In the genomic region with DNA sequence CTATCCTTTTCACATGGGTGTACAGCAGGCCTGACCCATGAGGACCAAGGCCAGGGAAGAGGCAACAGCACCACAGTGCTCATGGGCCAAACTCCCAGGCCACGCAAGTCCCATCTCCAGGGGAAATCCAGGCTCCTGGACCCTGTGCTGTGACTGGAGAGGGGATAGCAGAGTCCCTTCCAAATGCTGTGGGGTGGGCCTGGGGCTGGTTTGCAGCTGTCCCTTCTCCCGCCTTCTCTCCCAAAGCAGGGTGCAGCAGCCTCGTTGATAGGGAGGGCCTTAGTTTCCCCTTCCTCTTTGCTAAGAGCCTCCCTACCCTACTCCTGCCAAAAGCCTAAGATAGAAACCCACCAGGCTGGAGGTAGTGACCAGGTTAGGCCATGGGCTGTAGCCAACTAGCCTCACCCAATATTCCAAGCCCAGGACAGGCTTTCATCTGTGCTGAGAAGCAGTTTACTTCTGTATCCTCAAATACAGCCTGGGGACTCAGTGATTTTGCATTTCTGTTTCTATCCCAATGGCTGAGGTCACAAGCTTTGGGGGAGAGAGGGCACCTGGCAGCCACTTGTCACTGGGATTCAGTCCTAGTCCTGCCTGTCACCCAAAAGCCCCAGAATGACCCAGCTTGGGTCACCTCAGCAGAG, we compare ENCODE assay signal across 8 cellular contexts. TPM values are rescaled to one million over a fixed set of nuclear protein-coding genes. Genes with fewer than 3 reads are reported as not detected.
DNase-seq lines count a peak whose midpoint lies in the region; ATAC-seq and TF ChIP-seq lines count a peak whose summit lies in the region.

No MANE protein-coding gene starts in this region.

- H3K36me3 ChIP-seq in ACC112 (ENCODE audit: insufficient read depth, low read length), result no peaks in the 10 kb centered on the region
- H3K36me3 ChIP-seq in mammary epithelial cell (ENCODE audit: insufficient read depth, low read length), result peaks cover 2% of the 10 kb centered on the region
- H3K36me3 ChIP-seq in muscle layer of colon (ENCODE audit: insufficient read depth, low read length), result peaks cover 15% of the 10 kb centered on the region

- no peaks in the 10 kb centered on the region for H4K20me1 ChIP-seq in mammary epithelial cell (ENCODE audit: insufficient read depth, low read length)

- no TSS peak for BruUV-seq in mammary epithelial cell (replicated peaks; lab: Mats Ljungman, UMichigan)

- no peaks in the 10 kb centered on the region for H3K27me3 ChIP-seq in ACC112 (ENCODE audit: insufficient read depth, low read length)
- no peaks in the 10 kb centered on the region for H3K27me3 ChIP-seq in mammary epithelial cell (ENCODE audit: insufficient read depth, low read length)
- H3K27me3 ChIP-seq in muscle layer of colon (ENCODE audit: control insufficient read depth in 1 of 2, insufficient read depth in 2 of 2, low read length in 2 of 2), result no peaks in the 10 kb centered on the region

- no peak for TF ChIP-seq CTCF in mammary epithelial cell (conservative IDR thresholded peaks at IDR 0.05 in 1 of 2, IDR thresholded peaks at IDR 0.05 in 1 of 2; ENCODE audit: extremely low read depth in 1 of 2, insufficient read depth in 1 of 2, low read depth in 1 of 2, low read length in 2 of 2)

- intact Hi-C loops in mammary epithelial cell (cut with micrococcal nuclease), result no loop called here

- no peak overlapping the region for H3K27ac ChIP-seq in ACC112 (ENCODE audit: low read depth, low read length)
- H3K27ac ChIP-seq in mammary epithelial cell (ENCODE audit: insufficient read depth, low read depth, low read length), result peak overlapping the region; percentile 4
- peak overlapping the region; percentile 77 for H3K27ac ChIP-seq in muscle layer of colon (ENCODE audit: low read depth, low read length)

- dilution Hi-C loops in mammary epithelial cell (cut with HindIII; ENCODE audit: low sequenced_read_pairs), result loop anchor here (5.0 kb wide), 2 partner anchors 33 to 37 kb away; partner anchors contain the start of gene PRELID3B

- DNase-seq in mammary epithelial cell, result no peak
- no peak for DNase-seq in nucleus accumbens (lab: John Stamatoyannopoulos, UW)
- no peak for DNase-seq in NCI-H187 (lab: John Stamatoyannopoulos, UW)
- DNase-seq in AG20443 (ENCODE audit: low spot score), result no peak
- no peak for DNase-seq in NCI-H82 treated with DMSO at 0.1 percent for 48 hours (lab: John Stamatoyannopoulos, UW; ENCODE audit: unreplicated experiment)

- CTCF ChIA-PET in mammary epithelial cell (lab: Charles Lee; ENCODE audit: low non-redundant PET), result no interaction called here

- peak overlapping the region; percentile 68 for H3K9ac ChIP-seq in mammary epithelial cell (ENCODE audit: insufficient read depth, low read length)
- peak overlapping the region; percentile 74 for H3K9ac ChIP-seq in muscle layer of colon (ENCODE audit: low read length)

- peak overlapping the region; percentile 87 for H3K4me2 ChIP-seq in mammary epithelial cell (ENCODE audit: insufficient read depth, low read depth, low read length)

- H3K4me3 ChIP-seq in ACC112 (ENCODE audit: low read depth, low read length), result peak overlapping the region; percentile 97
- peak overlapping the region; percentile 53 to 70 (median 58) for H3K4me3 ChIP-seq in mammary epithelial cell (replicated peaks in 1 of 3; ENCODE audit: insufficient read depth in 1 of 3, low read depth in 2 of 3, low read length in 3 of 3)
- peak overlapping the region; percentile 66 to 88 for H3K4me3 ChIP-seq in muscle layer of colon (ENCODE audit: low read depth in 1 of 2, low read length in 2 of 2)

- in situ Hi-C loops in mammary epithelial cell (cut with MboI; ENCODE audit: low sequenced_read_pairs in 2 of 2), result no loop called here

- ATAC-seq in HG03457 (IDR thresholded peaks at IDR 0.05; ENCODE audit: unreplicated experiment), result peak; percentile 0

- H3K9me3 ChIP-seq in mammary epithelial cell (replicated peaks; ENCODE audit: insufficient read depth, low read length) (no peaks in the 10 kb centered on the region), muscle layer of colon (ENCODE audit: low read length) (no peaks in the 10 kb centered on the region)

- H2AFZ ChIP-seq in ACC112 (ENCODE audit: low read length, unreplicated experiment), result no peak overlapping the region
- peak overlapping the region; percentile 85 for H2AFZ ChIP-seq in mammary epithelial cell (ENCODE audit: low read depth, low read length)

- peaks cover 35% of the 10 kb centered on the region for H3K79me2 ChIP-seq in ACC112 (ENCODE audit: control insufficient read depth, insufficient read depth, low read length, unreplicated experiment)
- H3K79me2 ChIP-seq in mammary epithelial cell (ENCODE audit: insufficient read depth, low read length), result peaks cover 42% of the 10 kb centered on the region

- WGBS in mammary epithelial cell (ENCODE audit: low coverage, missing lambda C conversion rate), result 67% methylated on average over 3 of the region's 3 CpGs

- H3K4me1 ChIP-seq in ACC112 (ENCODE audit: control insufficient read depth, insufficient read depth, low read length, unreplicated experiment) (peaks cover 23% of the 10 kb centered on the region), mammary epithelial cell (ENCODE audit: insufficient read depth, low read length) (peaks cover 32% of the 10 kb centered on the region), muscle layer of colon (ENCODE audit: insufficient read depth, low read length) (peaks cover 27% of the 10 kb centered on the region)

RNA-seq across cellular contexts. Expression of gene CTSZ, which starts 1.4 kb away (rescaled TPM):
- 100 to 1,000 TPM; 138 to 139 TPM for total RNA-seq in mammary epithelial cell
- polyA plus RNA-seq in mammary epithelial cell, result 156 TPM
- polyA minus RNA-seq in mammary epithelial cell, result 116 TPM

RNA-seq across cellular contexts. Expression of gene TUBB1, which starts 13.6 kb away (rescaled TPM):
- total RNA-seq in mammary epithelial cell, result not detected
- polyA plus RNA-seq in mammary epithelial cell, result 0.01 TPM
- polyA minus RNA-seq in mammary epithelial cell, result not detected

RNA-seq across cellular contexts. Expression of gene NELFCD, which starts 24.6 kb away (rescaled TPM):
- total RNA-seq in mammary epithelial cell, result 10 to 100 TPM; 37.8 to 69.7 TPM
- 84.9 TPM for polyA plus RNA-seq in mammary epithelial cell
- 143 TPM for polyA minus RNA-seq in mammary epithelial cell

RNA-seq across cellular contexts. Expression of gene ATP5F1E, which starts 26.5 kb away (rescaled TPM):
- total RNA-seq in mammary epithelial cell, result 10 to 100 TPM; 13.7 to 75.4 TPM
- polyA plus RNA-seq in mammary epithelial cell, result 39.1 TPM
- 9.7 TPM for polyA minus RNA-seq in mammary epithelial cell

RNA-seq across cellular contexts. Expression of gene PRELID3B, which starts 36.9 kb away (rescaled TPM):
- total RNA-seq in mammary epithelial cell, result 100 to 1,000 TPM in 1 of 2 donors, 10 to 100 TPM in 1; 81.2 to 103 TPM
- 49.5 TPM for polyA plus RNA-seq in mammary epithelial cell
- polyA minus RNA-seq in mammary epithelial cell, result 91.4 TPM
